ENCODE assay signal across 32 cellular contexts in genomic region chr17:35553310-35553709, GRCh38. TPM values are rescaled to one million over a fixed set of nuclear protein-coding genes. Genes with fewer than 3 reads are reported as not detected.
"Had no signal": no experiment of that assay in that cellular context is flagged by ENCODE, and none has a peak within 500 bp of the region (broad histone marks: within the 10 kb centered on the region; RNA-seq: fewer than 3 reads in every experiment).

No MANE protein-coding gene starts in this region.

- H3K27ac ChIP-seq: neural progenitor cell, ovary, parathyroid adenoma, psoas muscle, skin epidermis, spleen, suprapubic skin, testis, tibial artery, transverse colon, upper lobe of right lung, uterus had no signal

- H2AFZ ChIP-seq: neural progenitor cell, parathyroid adenoma had no signal

- H3K79me2 ChIP-seq: parathyroid adenoma had no signal

- H3K9ac ChIP-seq: neural progenitor cell, parathyroid adenoma had no signal

- DNase-seq: natural killer cell; occipital lobe; ovary; posterior cingulate gyrus; psoas muscle; right cardiac atrium; spleen; stimulated activated CD4-positive, alpha-beta T cell treated with anti-CD3 and anti-CD28 coated beads, Interleukin-12 subunit alpha, Interleukin-12 subunit beta, amount 100 ng/mL, for 4 hours; stimulated activated CD4-positive, alpha-beta T cell treated with anti-CD3 and anti-CD28 coated beads, Interleukin-1b, Interleukin-23, amount 100 ng/mL, for 48 hours; stimulated activated CD4-positive, alpha-beta T cell treated with anti-CD3 and anti-CD28 coated beads, Interleukin-4, amount 100 ng/mL, for 1 hour; stimulated activated CD4-positive, alpha-beta T cell treated with anti-CD3 and anti-CD28 coated beads, Interleukin-4, amount 100 ng/mL, for 4 hours; stimulated activated CD8-positive, alpha-beta memory T cell treated with anti-CD3 and anti-CD28 coated beads, Interleukin-4, amount 100 ng/mL, for 48 hours; stimulated activated naive CD4-positive, alpha-beta T cell; stimulated activated naive CD8-positive, alpha-beta T cell treated with anti-CD3 and anti-CD28 coated beads, Interleukin-15, amount 100 ng/mL, for 72 hours; stimulated activated naive CD8-positive, alpha-beta T cell treated with anti-CD3 and anti-CD28 coated beads, Interleukin-15, Interleukin-2, amounts not matched to agents 100 U/mL and 50 U/mL, for 24 hours; substantia nigra; testis; tibial artery; transverse colon; upper lobe of right lung; uterus had no signal

- H3K4me1 ChIP-seq: neural progenitor cell, parathyroid adenoma, psoas muscle, spleen, suprapubic skin, testis, tibial artery, transverse colon, upper lobe of right lung, uterus had no signal

- ATAC-seq: natural killer cell; psoas muscle; right cardiac atrium; sciatic nerve; stimulated activated memory B cell treated with anti-CD40 and anti-IgM and Interleukin-4, amounts not matched to agents 10 μg/mL and 1 μg/mL and 100 μg/mL, for 72 hours; stimulated activated naive CD8-positive, alpha-beta T cell treated with anti-CD3 and anti-CD28 coated beads, Interleukin-15, amount 100 ng/mL, for 72 hours; stimulated activated naive CD8-positive, alpha-beta T cell treated with anti-CD3 and anti-CD28 coated beads, Interleukin-15, Interleukin-2, amounts not matched to agents 100 U/mL and 50 U/mL, for 24 hours; upper lobe of right lung had no signal

- H3K4me3 ChIP-seq: neural progenitor cell, ovary, psoas muscle, skin epidermis, smooth muscle cell, spleen, suprapubic skin, testis, tibial artery, transverse colon, upper lobe of right lung, uterus had no signal

- H3K4me2 ChIP-seq: neural progenitor cell, smooth muscle cell had no signal

- H3K27me3 ChIP-seq: ovary, spleen, testis, upper lobe of right lung, uterus had no signal

- H3K9me3 ChIP-seq: ovary, psoas muscle, spleen, suprapubic skin, testis, tibial artery, transverse colon, upper lobe of right lung, uterus had no signal

- H3K36me3 ChIP-seq: neural progenitor cell, ovary, spleen, suprapubic skin, tibial artery, transverse colon, upper lobe of right lung, uterus had no signal

RNA-seq across cellular contexts. Expression of gene SLFN14, which starts 7.3 kb away (rescaled TPM):
- total RNA-seq: ovary, progenitor cell of endocrine pancreas, renal cortical epithelial cell, right cardiac atrium, smooth muscle cell, suprapubic skin, transverse colon, upper lobe of right lung had no signal
- polyA plus RNA-seq: neural cell, ovary, right cardiac atrium, smooth muscle cell, urinary bladder had no signal

RNA-seq across cellular contexts. Expression of gene SLFN12L, which starts 15.8 kb away (rescaled TPM):
- total RNA-seq: occipital lobe, progenitor cell of endocrine pancreas, smooth muscle cell had no signal
- polyA plus RNA-seq: neural cell, smooth muscle cell had no signal
